In genomic region chr10:48279081-48279751, GRCh38 we compare ENCODE assay signal across 13 cellular contexts.
A peak's percentile ranks its signal among the peaks of the same experiment; 100 is the strongest.
DNase-seq lines count a peak whose midpoint lies in the region; ATAC-seq and TF ChIP-seq lines count a peak whose summit lies in the region.
"Had no signal": no experiment of that assay in that cellular context is flagged by ENCODE, and none has a peak within 500 bp of the region (broad histone marks: within the 10 kb centered on the region; RNA-seq: fewer than 3 reads in every experiment).

No MANE protein-coding gene starts in this region.

- no peaks in the 10 kb centered on the region for H3K27me3 ChIP-seq in GM06990 (replicated peaks; ENCODE audit: control insufficient read depth, insufficient read depth, low read length)

- H3K4me3 ChIP-seq in GM06990 (replicated peaks; ENCODE audit: low read depth, low read length), result no peak overlapping the region
- H3K4me3 ChIP-seq: left ventricle myocardium inferior had no signal

- no peak for TF ChIP-seq CTCF in GM06990 (IDR thresholded peaks at IDR 0.05; ENCODE audit: insufficient read depth, low read length, poor library complexity, severe bottlenecking)

- ATAC-seq in GM19043 (IDR thresholded peaks at IDR 0.05; ENCODE audit: low read depth, unreplicated experiment) (peak; percentile 67), GM21825 (IDR thresholded peaks at IDR 0.05; ENCODE audit: unreplicated experiment) (peak; percentile 79), HG03175 (IDR thresholded peaks at IDR 0.05; ENCODE audit: unreplicated experiment) (peak; percentile 85)

- no peaks in the 10 kb centered on the region for H3K36me3 ChIP-seq in GM06990 (ENCODE audit: control insufficient read depth, insufficient read depth, low read length)
- H3K36me3 ChIP-seq: left ventricle myocardium inferior had no signal

- DNase-seq in GM06990 (ENCODE audit: extremely low read depth, insufficient read length) (peak; percentile 79), GF-D8 (lab: John Stamatoyannopoulos, UW) (no peak), NCI-H2029 (lab: John Stamatoyannopoulos, UW) (no peak), amygdala (lab: John Stamatoyannopoulos, UW) (no peak), D341Med (ENCODE audit: low spot score) (no peak)
- DNase-seq: ACHN; left ventricle myocardium inferior; NCI-H774; SK-N-SH; stimulated activated CD4-positive, alpha-beta T cell treated with anti-CD3 and anti-CD28 coated beads, Interleukin-2, amount 100 ng/mL, for 24 hours had no signal
